Comparison of ENCODE assay signal across 9 cellular contexts in the genomic region with DNA sequence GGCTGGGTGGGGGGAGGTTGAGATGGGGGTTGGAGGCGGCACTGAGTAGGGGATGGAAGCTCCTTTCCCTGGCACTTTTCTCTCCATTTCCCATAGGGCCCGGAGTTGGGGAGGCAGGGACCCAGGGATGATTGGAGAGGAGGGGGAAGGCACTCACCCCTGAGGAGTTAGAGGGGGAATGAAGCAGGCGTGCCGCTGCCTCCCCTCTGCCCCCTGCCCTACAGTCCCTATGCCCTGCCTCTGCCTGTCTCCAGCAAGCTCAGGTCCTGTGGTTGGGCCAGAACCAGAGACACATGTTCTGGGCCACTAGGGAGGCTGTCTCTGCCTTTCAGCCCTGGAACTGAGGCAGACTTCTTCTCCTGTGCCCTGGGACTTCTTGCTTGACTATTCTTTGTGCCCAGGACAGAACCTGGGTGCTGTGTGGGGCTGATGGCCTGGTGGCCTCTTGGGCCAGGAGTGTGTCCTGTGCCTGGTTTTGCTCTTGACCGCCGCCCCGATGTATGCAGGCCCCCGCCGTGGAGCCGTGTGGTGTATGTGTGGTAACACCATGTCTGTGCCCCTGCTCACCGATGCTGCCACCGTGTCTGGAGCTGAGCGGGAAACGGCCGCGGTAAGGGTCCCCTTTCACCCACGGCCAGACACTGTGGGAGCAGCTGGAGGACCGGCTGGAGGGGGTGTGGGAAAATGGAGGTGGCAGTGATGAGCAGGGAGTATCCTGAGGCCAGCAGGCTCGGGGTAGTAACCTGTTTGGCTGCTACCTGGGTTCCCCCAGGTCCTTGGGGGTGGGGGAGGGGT. TPM values are rescaled to one million over a fixed set of nuclear protein-coding genes. Genes with fewer than 3 reads are reported as not detected.
DNase-seq lines count a peak whose midpoint lies in the region; ATAC-seq, FAIRE-seq and TF ChIP-seq lines count a peak whose summit lies in the region.
"Had no signal": no experiment of that assay in that cellular context is flagged by ENCODE, and none has a peak within 500 bp of the region (broad histone marks: within the 10 kb centered on the region; RNA-seq: fewer than 3 reads in every experiment).

No MANE protein-coding gene starts in this region.

- H2AFZ ChIP-seq in OCI-LY1 (ENCODE audit: low read length) (no peak overlapping the region), endothelial cell of umbilical vein (ENCODE audit: low read depth, low read length) (no peak overlapping the region)

- peaks cover 18 to 32% (median 24%) of the 10 kb centered on the region in 3 donors for H3K4me1 Mint-ChIP-seq in CD8-positive, alpha-beta memory T cell

- no peaks in the 10 kb centered on the region for H3K27me3 ChIP-seq in CD8-positive, alpha-beta memory T cell (ENCODE audit: insufficient read depth, low read length, poor library complexity, severe bottlenecking)
- H3K27me3 ChIP-seq in OCI-LY1 (ENCODE audit: insufficient read depth, low read length) (no peaks in the 10 kb centered on the region), endothelial cell of umbilical vein (ENCODE audit: control insufficient read depth in 2 of 2, insufficient read depth in 2 of 2, low read length in 2 of 2) (no peaks in the 10 kb centered on the region), neutrophil (no peaks in the 10 kb centered on the region)

- H3K4me1 ChIP-seq in CD8-positive, alpha-beta memory T cell (ENCODE audit: insufficient read depth, low read length) = peaks cover 29% of the 10 kb centered on the region
- H3K4me1 ChIP-seq in OCI-LY1 (ENCODE audit: insufficient read depth, low read length, severe bottlenecking) (peaks cover 26% of the 10 kb centered on the region), endothelial cell of umbilical vein (ENCODE audit: control insufficient read depth, extremely low read depth, insufficient read depth, low read length) (peaks cover 22% of the 10 kb centered on the region), neutrophil (ENCODE audit: control insufficient read depth in 1 of 2, insufficient read depth in 1 of 2, low read depth in 1 of 2, low read length in 1 of 2) (peaks cover 20 to 24% of the 10 kb centered on the region in 2 experiments)

- CTCF ChIA-PET in CD8-positive, alpha-beta memory T cell (lab: Charles Lee) = interaction anchor here (1.2 to 1.6 kb wide), 4 partner anchors 8 to 20 kb away, joined by 4 to 8 read pairs (median 4); partner anchors contain the start of gene GALE
- CTCF ChIA-PET in endothelial cell of umbilical vein (lab: Charles Lee) = interaction anchor here (0.7 to 3.3 kb wide), 5 partner anchors 8 to 63 kb away, joined by 3 to 22 read pairs (median 4); partner anchors contain the start of genes GALE and PITHD1

- no peak for DNase-seq in CD8-positive, alpha-beta memory T cell
- no peak for DNase-seq in endothelial cell of umbilical vein (ENCODE audit: low read depth, low spot score)
- no peak for DNase-seq in NCI-H1694 treated with DMSO at 0.1 percent for 48 hours (lab: John Stamatoyannopoulos, UW)
- DNase-seq in NCI-H1436 (lab: John Stamatoyannopoulos, UW) = no peak
- DNase-seq: cerebellar nuclear complex had no signal

- no peaks in the 10 kb centered on the region for H3K27me3 Mint-ChIP-seq in CD8-positive, alpha-beta memory T cell

- H3K9ac ChIP-seq in OCI-LY1 (ENCODE audit: low read length) (peak overlapping the region; percentile 90; the same call in 1 of the 2 replicates), endothelial cell of umbilical vein (replicated peaks; ENCODE audit: extremely low read depth, insufficient read depth, low read length) (peak overlapping the region; percentile 15)

- no TSS peak for BruUV-seq in endothelial cell of umbilical vein (replicated peaks; lab: Mats Ljungman, UMichigan)

- no peak overlapping the region for H3K4me3 ChIP-seq in CD8-positive, alpha-beta memory T cell (ENCODE audit: low read length)
- peak overlapping the region; percentile 95 for H3K4me3 ChIP-seq in OCI-LY1 (ENCODE audit: low read depth, low read length, poor library complexity, severe bottlenecking)
- H3K4me3 ChIP-seq in endothelial cell of umbilical vein (replicated peaks in 1 of 3; ENCODE audit: insufficient read depth in 1 of 3, low read depth in 1 of 3, low read length in 3 of 3) = peak overlapping the region; percentile 51 to 99 (median 77)
- H3K4me3 ChIP-seq in neutrophil (ENCODE audit: low read depth in 1 of 2, low read length in 1 of 2) = peak overlapping the region in 1 of 2 experiments; percentile 95

- no peak for FAIRE-seq in endothelial cell of umbilical vein (lab: Jason Lieb, UNC)

- H3K9me1 ChIP-seq in endothelial cell of umbilical vein (replicated peaks; ENCODE audit: control insufficient read depth, extremely low read depth, insufficient read depth, low read length) = no peaks in the 10 kb centered on the region

- no peaks in the 10 kb centered on the region for H3K9me3 Mint-ChIP-seq in CD8-positive, alpha-beta memory T cell

- TF ChIP-seq POLR2A in endothelial cell of umbilical vein (IDR thresholded peaks at IDR 0.05; ENCODE audit: low read depth, low read length) = no peak
- TF ChIP-seq POLR2A in GM18505 (IDR thresholded peaks at IDR 0.05; ENCODE audit: borderline replicate concordance, extremely low read depth, insufficient read depth, insufficient read length) = no peak

- peaks cover 0 to 57% (median 2%) of the 10 kb centered on the region in 3 donors for H3K36me3 Mint-ChIP-seq in CD8-positive, alpha-beta memory T cell

- TF ChIP-seq CTCF in OCI-LY1 (IDR thresholded peaks at IDR 0.05; ENCODE audit: low read length) (no peak), endothelial cell of umbilical vein (IDR thresholded peaks at IDR 0.05; ENCODE audit: extremely low read depth in 1 of 2, insufficient read depth in 1 of 2, low read depth in 1 of 2, low read length in 2 of 2) (no peak), neutrophil (IDR thresholded peaks at IDR 0.05) (no peak)

- H3K4me3 Mint-ChIP-seq in CD8-positive, alpha-beta memory T cell = peak overlapping the region; percentile 90 to 98 (median 94)

- dilution Hi-C loops in endothelial cell of umbilical vein (cut with MboI; ENCODE audit: extremely low pct_ligation_motif_present, low sequenced_read_pairs) = no loop called here

- H4K20me1 ChIP-seq in OCI-LY1 (ENCODE audit: insufficient read depth, low read length) = no peaks in the 10 kb centered on the region
- H4K20me1 ChIP-seq in endothelial cell of umbilical vein (replicated peaks; ENCODE audit: control insufficient read depth, extremely low read depth, insufficient read depth, low read length) = no peaks in the 10 kb centered on the region

- H3K9me3 ChIP-seq in CD8-positive, alpha-beta memory T cell (ENCODE audit: low read length) = no peaks in the 10 kb centered on the region
- H3K9me3 ChIP-seq in OCI-LY1 (ENCODE audit: low read length) = no peaks in the 10 kb centered on the region
- no peaks in the 10 kb centered on the region for H3K9me3 ChIP-seq in endothelial cell of umbilical vein (replicated peaks; ENCODE audit: control insufficient read depth, insufficient read depth, low read length)
- H3K9me3 ChIP-seq in neutrophil = no peaks in the 10 kb centered on the region

- no peaks in the 10 kb centered on the region for H3F3A ChIP-seq in OCI-LY1 (ENCODE audit: insufficient read depth, low read length)

- peak overlapping the region; percentile 83 for H3K27ac ChIP-seq in CD8-positive, alpha-beta memory T cell (ENCODE audit: low read depth, low read length)
- H3K27ac ChIP-seq in OCI-LY1 (ENCODE audit: low read depth, low read length, poor library complexity, severe bottlenecking) (no peak overlapping the region), endothelial cell of umbilical vein (ENCODE audit: insufficient read depth, low read depth, low read length) (peak overlapping the region; percentile 12), neutrophil (peak overlapping the region; percentile 85)

- H3K4me2 ChIP-seq in OCI-LY1 (ENCODE audit: low read length) (peak overlapping the region; percentile 82), endothelial cell of umbilical vein (ENCODE audit: insufficient read depth, low read length) (peak overlapping the region; percentile 75)

- H3K36me3 ChIP-seq in CD8-positive, alpha-beta memory T cell (ENCODE audit: insufficient read depth, low read length) = peaks cover 2% of the 10 kb centered on the region
- H3K36me3 ChIP-seq in OCI-LY1 (ENCODE audit: insufficient read depth, low read length) (peaks cover 22% of the 10 kb centered on the region; the same call in 1 of the 2 replicates), endothelial cell of umbilical vein (ENCODE audit: control insufficient read depth in 2 of 2, extremely low read depth in 1 of 2, insufficient read depth in 2 of 2, low read length in 2 of 2) (peaks cover 4 to 30% of the 10 kb centered on the region in 2 experiments), neutrophil (peaks cover 51% of the 10 kb centered on the region)

- no peak for ATAC-seq in GM18505 (IDR thresholded peaks at IDR 0.05; ENCODE audit: unreplicated experiment)
- no peak for ATAC-seq in GM21825 (IDR thresholded peaks at IDR 0.05; ENCODE audit: unreplicated experiment)

- intact Hi-C loops in endothelial cell of umbilical vein (cut with micrococcal nuclease) = no loop called here

- H3K9me2 ChIP-seq in OCI-LY1 (ENCODE audit: low read depth, low read length) = no peaks in the 10 kb centered on the region

- H3K79me2 ChIP-seq in OCI-LY1 (ENCODE audit: insufficient read depth, low read length) (peaks cover 6% of the 10 kb centered on the region; the same call in 1 of the 2 replicates), endothelial cell of umbilical vein (ENCODE audit: control insufficient read depth, insufficient read depth, low read length) (peaks cover 24% of the 10 kb centered on the region)

- peak overlapping the region in 7 of 8 donors; percentile 87 to 99 (median 97) for H3K27ac Mint-ChIP-seq in CD8-positive, alpha-beta memory T cell

- POLR2A ChIA-PET in CD8-positive, alpha-beta memory T cell (lab: Charles Lee) = interaction anchor here (1.0 to 2.4 kb wide), 4 partner anchors 8 to 33 kb away, joined by 5 to 19 read pairs (median 6); partner anchors contain the start of genes GALE and HMGCL
- POLR2A ChIA-PET in endothelial cell of umbilical vein (lab: Charles Lee) = interaction anchor here (1.4 to 1.7 kb wide), 2 partner anchors 8 to 14 kb away, joined by 3 to 7 read pairs; partner anchors contain the start of genes GALE and PITHD1

RNA-seq across cellular contexts. Expression of gene LYPLA2, which starts 1.4 kb away (rescaled TPM):
- total RNA-seq in CD8-positive, alpha-beta memory T cell = 100 to 1,000 TPM in 1 of 2 experiments, 10 to 100 TPM in 1; 99.9 to 100 TPM
- polyA plus RNA-seq in CD8-positive, alpha-beta memory T cell = 109 TPM
- total RNA-seq in endothelial cell of umbilical vein = 110 TPM in 2 replicates
- polyA plus RNA-seq in endothelial cell of umbilical vein = 137 and 173 TPM in 2 replicates
- 80.6 and 124 TPM in 2 replicates for polyA plus RNA-seq in endothelial cell of umbilical vein (2011; cell fraction: cytosol; rRNA removed)
- 111 and 136 TPM in 2 replicates for polyA plus RNA-seq in endothelial cell of umbilical vein (2011; cell fraction: nucleus; rRNA removed)
- polyA plus RNA-seq in endothelial cell of umbilical vein (2012) = 84.8 and 94.9 TPM in 2 replicates
- polyA minus RNA-seq in endothelial cell of umbilical vein = 73.8 and 77.9 TPM in 2 replicates
- 37.3 TPM for polyA minus RNA-seq in endothelial cell of umbilical vein (2011; cell fraction: cytosol; rRNA and poly(A)+ RNA removed)
- polyA minus RNA-seq in endothelial cell of umbilical vein (2011; cell fraction: nucleus; rRNA and poly(A)+ RNA removed) = 23.0 and 28.3 TPM in 2 replicates

RNA-seq across cellular contexts. Expression of gene GALE, which starts 8.2 kb away (rescaled TPM):
- total RNA-seq in CD8-positive, alpha-beta memory T cell = 10 to 100 TPM; 50.5 to 55.3 TPM
- 17.2 TPM for polyA plus RNA-seq in CD8-positive, alpha-beta memory T cell
- total RNA-seq in endothelial cell of umbilical vein = 39.2 and 42.9 TPM in 2 replicates
- polyA plus RNA-seq in endothelial cell of umbilical vein = 57.7 and 64.7 TPM in 2 replicates
- 49.3 and 55.5 TPM in 2 replicates for polyA plus RNA-seq in endothelial cell of umbilical vein (2011; cell fraction: cytosol; rRNA removed)
- 64.7 and 65.7 TPM in 2 replicates for polyA plus RNA-seq in endothelial cell of umbilical vein (2011; cell fraction: nucleus; rRNA removed)
- polyA plus RNA-seq in endothelial cell of umbilical vein (2012) = 35.1 and 39.3 TPM in 2 replicates
- polyA minus RNA-seq in endothelial cell of umbilical vein = 24.6 and 25.2 TPM in 2 replicates
- polyA minus RNA-seq in endothelial cell of umbilical vein (2011; cell fraction: cytosol; rRNA and poly(A)+ RNA removed) = 26.3 TPM
- polyA minus RNA-seq in endothelial cell of umbilical vein (2011; cell fraction: nucleus; rRNA and poly(A)+ RNA removed) = 7.0 and 8.9 TPM in 2 replicates

RNA-seq across cellular contexts. Expression of gene PITHD1, which starts 14.1 kb away (rescaled TPM):
- total RNA-seq in CD8-positive, alpha-beta memory T cell = 100 to 1,000 TPM; 105 TPM
- 68.5 TPM for polyA plus RNA-seq in CD8-positive, alpha-beta memory T cell
- 35.8 and 42.5 TPM in 2 replicates for total RNA-seq in endothelial cell of umbilical vein
- polyA plus RNA-seq in endothelial cell of umbilical vein = 31.5 and 43.1 TPM in 2 replicates
- 38.1 and 42.2 TPM in 2 replicates for polyA plus RNA-seq in endothelial cell of umbilical vein (2011; cell fraction: cytosol; rRNA removed)
- polyA plus RNA-seq in endothelial cell of umbilical vein (2011; cell fraction: nucleus; rRNA removed) = 32.1 and 39.7 TPM in 2 replicates
- polyA plus RNA-seq in endothelial cell of umbilical vein (2012) = 26.5 and 35.3 TPM in 2 replicates
- polyA minus RNA-seq in endothelial cell of umbilical vein = 13.1 and 19.8 TPM in 2 replicates
- polyA minus RNA-seq in endothelial cell of umbilical vein (2011; cell fraction: cytosol; rRNA and poly(A)+ RNA removed) = 17.3 TPM
- 7.6 and 13.0 TPM in 2 replicates for polyA minus RNA-seq in endothelial cell of umbilical vein (2011; cell fraction: nucleus; rRNA and poly(A)+ RNA removed)

RNA-seq across cellular contexts. Expression of gene HMGCL, which starts 32.9 kb away (rescaled TPM):
- 10 to 100 TPM; 24.7 to 25.3 TPM for total RNA-seq in CD8-positive, alpha-beta memory T cell
- 28.0 TPM for polyA plus RNA-seq in CD8-positive, alpha-beta memory T cell
- 23.9 and 24.2 TPM in 2 replicates for total RNA-seq in endothelial cell of umbilical vein
- polyA plus RNA-seq in endothelial cell of umbilical vein = 26.2 and 30.0 TPM in 2 replicates
- 28.2 and 29.6 TPM in 2 replicates for polyA plus RNA-seq in endothelial cell of umbilical vein (2011; cell fraction: cytosol; rRNA removed)
- 19.8 and 21.3 TPM in 2 replicates for polyA plus RNA-seq in endothelial cell of umbilical vein (2011; cell fraction: nucleus; rRNA removed)
- polyA plus RNA-seq in endothelial cell of umbilical vein (2012) = 19.1 and 26.7 TPM in 2 replicates
- polyA minus RNA-seq in endothelial cell of umbilical vein = 17.6 and 18.8 TPM in 2 replicates
- polyA minus RNA-seq in endothelial cell of umbilical vein (2011; cell fraction: cytosol; rRNA and poly(A)+ RNA removed) = 6.2 TPM
- polyA minus RNA-seq in endothelial cell of umbilical vein (2011; cell fraction: nucleus; rRNA and poly(A)+ RNA removed) = 8.5 and 10.6 TPM in 2 replicates

RNA-seq across cellular contexts. Expression of gene ELOA, which starts 49.1 kb away (rescaled TPM):
- 10 to 100 TPM; 64.1 to 69.0 TPM for total RNA-seq in CD8-positive, alpha-beta memory T cell
- polyA plus RNA-seq in CD8-positive, alpha-beta memory T cell = 32.3 TPM
- total RNA-seq in endothelial cell of umbilical vein = 41.0 and 42.6 TPM in 2 replicates
- polyA plus RNA-seq in endothelial cell of umbilical vein = 10.8 and 11.9 TPM in 2 replicates
- polyA plus RNA-seq in endothelial cell of umbilical vein (2011; cell fraction: cytosol; rRNA removed) = 16.0 and 17.0 TPM in 2 replicates
- polyA plus RNA-seq in endothelial cell of umbilical vein (2011; cell fraction: nucleus; rRNA removed) = 27.4 and 29.5 TPM in 2 replicates
- 17.3 and 31.8 TPM in 2 replicates for polyA plus RNA-seq in endothelial cell of umbilical vein (2012)
- polyA minus RNA-seq in endothelial cell of umbilical vein = 16.6 and 17.9 TPM in 2 replicates
- 23.2 TPM for polyA minus RNA-seq in endothelial cell of umbilical vein (2011; cell fraction: cytosol; rRNA and poly(A)+ RNA removed)
- 9.1 and 10.1 TPM in 2 replicates for polyA minus RNA-seq in endothelial cell of umbilical vein (2011; cell fraction: nucleus; rRNA and poly(A)+ RNA removed)
